1 cellular context compared by ENCODE assay signal in the genomic region with DNA sequence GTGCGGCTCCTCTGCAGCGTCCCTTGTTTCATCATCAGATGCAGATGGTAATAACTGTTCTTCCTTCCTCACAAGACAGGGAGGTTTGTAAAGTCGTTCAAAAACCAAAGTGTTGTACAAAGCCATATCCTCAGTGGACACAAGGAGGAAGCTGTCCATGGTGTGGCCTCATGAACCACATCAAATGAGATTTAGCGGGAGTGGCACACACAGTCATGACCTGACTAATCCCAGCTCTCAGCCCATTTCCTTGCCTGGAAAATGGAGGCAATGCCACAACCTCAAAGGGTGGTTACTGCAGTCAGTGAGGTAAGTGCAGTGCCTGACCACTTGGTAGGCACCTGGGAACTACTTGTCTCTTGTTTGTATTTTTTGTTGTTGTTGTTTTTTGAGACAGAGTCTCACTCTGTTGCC.
TF ChIP-seq lines count a peak whose summit lies in the region.

No MANE protein-coding gene starts in this region.

TF ChIP-seq in WTC11, 78 proteins besides CTCF, POLR2A, EP300 and RAD21 (continued from another document):
- TF ChIP-seq, protein P1, sequence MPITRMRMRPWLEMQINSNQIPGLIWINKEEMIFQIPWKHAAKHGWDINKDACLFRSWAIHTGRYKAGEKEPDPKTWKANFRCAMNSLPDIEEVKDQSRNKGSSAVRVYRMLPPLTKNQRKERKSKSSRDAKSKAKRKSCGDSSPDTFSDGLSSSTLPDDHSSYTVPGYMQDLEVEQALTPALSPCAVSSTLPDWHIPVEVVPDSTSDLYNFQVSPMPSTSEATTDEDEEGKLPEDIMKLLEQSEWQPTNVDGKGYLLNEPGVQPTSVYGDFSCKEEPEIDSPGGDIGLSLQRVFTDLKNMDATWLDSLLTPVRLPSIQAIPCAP (CRISPR knock-in tag; IDR thresholded peaks at IDR 0.05): no peak
